14 cellular contexts compared by ENCODE assay signal in the genomic region with DNA sequence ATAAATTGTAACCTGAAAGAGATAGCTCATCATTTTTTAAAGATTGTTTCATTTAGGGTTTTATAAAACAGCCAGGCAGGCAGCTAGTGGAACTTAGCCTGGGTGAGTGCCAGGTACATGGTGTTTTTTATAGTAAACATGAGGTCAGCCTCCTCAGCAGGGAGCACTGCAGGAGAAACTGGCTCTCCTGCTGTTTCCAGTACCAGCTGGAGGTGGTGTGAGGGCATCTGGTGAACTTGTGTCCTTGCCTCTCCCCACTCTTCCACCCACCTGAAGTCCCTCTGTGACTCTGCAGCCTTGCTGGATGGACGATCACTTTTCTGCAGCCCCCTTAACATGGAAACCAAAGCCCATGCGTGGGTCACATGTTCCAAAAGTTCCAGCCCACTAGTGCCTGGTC.
A peak's percentile ranks its signal among the peaks of the same experiment; 100 is the strongest.
DNase-seq lines count a peak whose midpoint lies in the region; TF ChIP-seq lines count a peak whose summit lies in the region.
"Had no signal": no experiment of that assay in that cellular context is flagged by ENCODE, and none has a peak within 500 bp of the region (broad histone marks: within the 10 kb centered on the region; RNA-seq: fewer than 3 reads in every experiment).

No MANE protein-coding gene starts in this region.

- no peak overlapping the region for H3K9ac ChIP-seq in neural progenitor cell

- CTCF ChIA-PET in HEK293T (lab: Yijun Ruan, JAX): interaction anchor here (0.9 kb wide), 1 partner anchor 28 kb away, joined by 3 read pairs; no protein-coding TSS in a partner anchor

- no peaks in the 10 kb centered on the region for H3K79me2 ChIP-seq in neural progenitor cell (ENCODE audit: low read depth)

- peak; percentile 74 for TF ChIP-seq EP300 in Ishikawa (IDR thresholded peaks at IDR 0.05; ENCODE audit: borderline replicate concordance)

- peaks cover 1% of the 10 kb centered on the region for H3K36me3 Mint-ChIP-seq in neural progenitor cell

- peaks cover 20% of the 10 kb centered on the region for H3F3A ChIP-seq in neural progenitor cell (ENCODE audit: low read depth)

- no peaks in the 10 kb centered on the region for H3K9me3 ChIP-seq in neural progenitor cell (ENCODE audit: low read depth)

- peak; percentile 42 for DNase-seq in brain pericyte (ENCODE audit: low read depth, low spot score)
- no peak for DNase-seq in neural progenitor cell (ENCODE audit: low spot score)
- DNase-seq in activated T-cell treated with anti-CD3 and anti-CD28 coated beads for 4 hours: no peak
- no peak for DNase-seq in NCI-H1105 treated with DMSO at 0.1 percent for 48 hours (lab: John Stamatoyannopoulos, UW)
- no peak for DNase-seq in HEK293T (ENCODE audit: extremely low spot score)
- DNase-seq in hippocampal formation (lab: John Stamatoyannopoulos, UW): no peak
- DNase-seq: activated naive CD4-positive, alpha-beta T cell treated with anti-CD3 and anti-CD28 coated beads for 36 hours; cerebellar nuclear complex; DMS53; NCI-H187 had no signal

- peaks cover 25% of the 10 kb centered on the region for H3K9me3 Mint-ChIP-seq in neural progenitor cell
- H3K9me3 Mint-ChIP-seq: activated naive CD4-positive, alpha-beta T cell treated with anti-CD3 and anti-CD28 coated beads for 36 hours had no signal

- TF ChIP-seq CTCF in 22Rv1 (IDR thresholded peaks at IDR 0.05): no peak
- TF ChIP-seq CTCF in neural progenitor cell (IDR thresholded peaks at IDR 0.05): no peak

- H3K27ac Mint-ChIP-seq in neural progenitor cell: peak overlapping the region; percentile 87
- H3K27ac Mint-ChIP-seq: activated naive CD4-positive, alpha-beta T cell treated with anti-CD3 and anti-CD28 coated beads for 36 hours had no signal

- peaks cover 29% of the 10 kb centered on the region for H3K4me1 ChIP-seq in neural progenitor cell

- H3K36me3 ChIP-seq in neural progenitor cell: no peaks in the 10 kb centered on the region

- peaks cover 9% of the 10 kb centered on the region for H3K27me3 Mint-ChIP-seq in neural progenitor cell (ENCODE audit: insufficient read depth, low read depth)

- no peaks in the 10 kb centered on the region for H3K27me3 ChIP-seq in neural progenitor cell

- peaks cover 41% of the 10 kb centered on the region for H3K4me1 Mint-ChIP-seq in neural progenitor cell

- peak overlapping the region; percentile 63 for H3K27ac ChIP-seq in 22Rv1
- H3K27ac ChIP-seq in neural progenitor cell: no peak overlapping the region

- H3K4me3 Mint-ChIP-seq in neural progenitor cell: peak overlapping the region; percentile 38
- H3K4me3 Mint-ChIP-seq: activated naive CD4-positive, alpha-beta T cell treated with anti-CD3 and anti-CD28 coated beads for 36 hours; neural crest cell had no signal

- TF ChIP-seq RAD21 in Ishikawa (IDR thresholded peaks at IDR 0.05; ENCODE audit: low read depth): 0 out of 2 replicates have a peak, but pooled peaks have one; percentile 1

- no peak overlapping the region for H3K4me3 ChIP-seq in neural progenitor cell
- H3K4me3 ChIP-seq: lung had no signal

- no peak overlapping the region for H2AFZ ChIP-seq in neural progenitor cell (replicated peaks)

- H4K20me1 ChIP-seq in neural progenitor cell (ENCODE audit: low read depth): no peaks in the 10 kb centered on the region

- POLR2A ChIA-PET in HEK293T (lab: Yijun Ruan, JAX): no interaction called here

- no peak overlapping the region for H3K4me2 ChIP-seq in neural progenitor cell

TF ChIP-seq in Ishikawa, 13 proteins besides CTCF, POLR2A, EP300 and RAD21 (continues in another document):
- TF ChIP-seq, protein P1, sequence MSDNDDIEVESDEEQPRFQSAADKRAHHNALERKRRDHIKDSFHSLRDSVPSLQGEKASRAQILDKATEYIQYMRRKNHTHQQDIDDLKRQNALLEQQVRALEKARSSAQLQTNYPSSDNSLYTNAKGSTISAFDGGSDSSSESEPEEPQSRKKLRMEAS (IDR thresholded peaks at IDR 0.05): no peak
- TF ChIP-seq, protein P2, sequence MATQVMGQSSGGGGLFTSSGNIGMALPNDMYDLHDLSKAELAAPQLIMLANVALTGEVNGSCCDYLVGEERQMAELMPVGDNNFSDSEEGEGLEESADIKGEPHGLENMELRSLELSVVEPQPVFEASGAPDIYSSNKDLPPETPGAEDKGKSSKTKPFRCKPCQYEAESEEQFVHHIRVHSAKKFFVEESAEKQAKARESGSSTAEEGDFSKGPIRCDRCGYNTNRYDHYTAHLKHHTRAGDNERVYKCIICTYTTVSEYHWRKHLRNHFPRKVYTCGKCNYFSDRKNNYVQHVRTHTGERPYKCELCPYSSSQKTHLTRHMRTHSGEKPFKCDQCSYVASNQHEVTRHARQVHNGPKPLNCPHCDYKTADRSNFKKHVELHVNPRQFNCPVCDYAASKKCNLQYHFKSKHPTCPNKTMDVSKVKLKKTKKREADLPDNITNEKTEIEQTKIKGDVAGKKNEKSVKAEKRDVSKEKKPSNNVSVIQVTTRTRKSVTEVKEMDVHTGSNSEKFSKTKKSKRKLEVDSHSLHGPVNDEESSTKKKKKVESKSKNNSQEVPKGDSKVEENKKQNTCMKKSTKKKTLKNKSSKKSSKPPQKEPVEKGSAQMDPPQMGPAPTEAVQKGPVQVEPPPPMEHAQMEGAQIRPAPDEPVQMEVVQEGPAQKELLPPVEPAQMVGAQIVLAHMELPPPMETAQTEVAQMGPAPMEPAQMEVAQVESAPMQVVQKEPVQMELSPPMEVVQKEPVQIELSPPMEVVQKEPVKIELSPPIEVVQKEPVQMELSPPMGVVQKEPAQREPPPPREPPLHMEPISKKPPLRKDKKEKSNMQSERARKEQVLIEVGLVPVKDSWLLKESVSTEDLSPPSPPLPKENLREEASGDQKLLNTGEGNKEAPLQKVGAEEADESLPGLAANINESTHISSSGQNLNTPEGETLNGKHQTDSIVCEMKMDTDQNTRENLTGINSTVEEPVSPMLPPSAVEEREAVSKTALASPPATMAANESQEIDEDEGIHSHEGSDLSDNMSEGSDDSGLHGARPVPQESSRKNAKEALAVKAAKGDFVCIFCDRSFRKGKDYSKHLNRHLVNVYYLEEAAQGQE (IDR thresholded peaks at IDR 0.05; ENCODE audit: low read depth): no peak
- TF ChIP-seq USF1 (IDR thresholded peaks at IDR 0.05): no peak
- no peak for TF ChIP-seq ZBTB7A (IDR thresholded peaks at IDR 0.05; ENCODE audit: low read depth)
- no peak for TF ChIP-seq TAF1 (IDR thresholded peaks at IDR 0.05; ENCODE audit: low read depth)
- TF ChIP-seq EGR1 (IDR thresholded peaks at IDR 0.05): 0 out of 2 replicates have a peak, but pooled peaks have one; percentile 14
- no peak for TF ChIP-seq CREB1 (IDR thresholded peaks at IDR 0.05; ENCODE audit: low read depth)
- TF ChIP-seq NFIC (IDR thresholded peaks at IDR 0.05): peak; percentile 88
- peak; percentile 48; the same call in 1 of the 2 replicates for TF ChIP-seq TEAD4 (IDR thresholded peaks at IDR 0.05)

TF ChIP-seq in HEK293T, 16 proteins besides CTCF, POLR2A, EP300 and RAD21:
- TF ChIP-seq SUZ12 (IDR thresholded peaks at IDR 0.05): no peak
- TF ChIP-seq LEF1 (IDR thresholded peaks at IDR 0.05; ENCODE audit: borderline replicate concordance): no peak
- no peak for TF ChIP-seq ARNT (IDR thresholded peaks at IDR 0.05)
- TF ChIP-seq FOXK2 (IDR thresholded peaks at IDR 0.05): no peak
- TF ChIP-seq ELF4 (IDR thresholded peaks at IDR 0.05): no peak
- no peak for TF ChIP-seq FOXM1 (IDR thresholded peaks at IDR 0.05; ENCODE audit: borderline replicate concordance)
- TF ChIP-seq FOXA1 (IDR thresholded peaks at IDR 0.05): no peak
- TF ChIP-seq CTBP1 (IDR thresholded peaks at IDR 0.05; ENCODE audit: borderline replicate concordance): no peak
- no peak for TF ChIP-seq ZNF384 (IDR thresholded peaks at IDR 0.05)
- no peak for TF ChIP-seq SP1 (IDR thresholded peaks at IDR 0.05)
- TF ChIP-seq BHLHE40 (IDR thresholded peaks at IDR 0.05; ENCODE audit: borderline replicate concordance): no peak
- no peak for TF ChIP-seq PKNOX1 (IDR thresholded peaks at IDR 0.05)
- TF ChIP-seq TARDBP (IDR thresholded peaks at IDR 0.05): no peak
